Comparison of ENCODE assay signal across 20 cellular contexts in the genomic region with DNA sequence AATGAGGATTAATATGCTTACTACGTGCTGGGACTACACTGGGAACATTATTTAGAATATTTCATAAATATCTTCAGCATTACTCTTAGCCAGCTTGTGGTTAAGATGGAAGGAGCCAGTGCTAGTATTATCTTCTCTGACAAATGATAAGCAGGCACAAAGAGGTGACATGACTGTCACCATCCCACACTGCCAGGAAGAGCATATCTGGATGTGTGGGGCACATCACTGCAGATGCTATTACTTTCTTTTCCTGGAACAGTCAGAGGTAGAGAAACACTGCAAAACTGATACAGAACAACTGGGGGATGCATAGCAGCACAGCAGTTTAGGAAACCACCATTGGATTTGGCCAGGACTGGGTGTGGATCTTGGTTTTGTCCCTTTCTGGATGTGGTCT.
"Had no signal": no experiment of that assay in that cellular context is flagged by ENCODE, and none has a peak within 500 bp of the region (broad histone marks: within the 10 kb centered on the region; RNA-seq: fewer than 3 reads in every experiment).

No MANE protein-coding gene starts in this region.

- H2AFZ ChIP-seq: parathyroid adenoma had no signal

- H3K36me3 ChIP-seq: esophagus squamous epithelium, gastroesophageal sphincter, left ventricle myocardium inferior, prostate gland, right lobe of liver, transverse colon had no signal

- H3K27ac ChIP-seq: esophagus squamous epithelium, gastroesophageal sphincter, left ventricle myocardium inferior, parathyroid adenoma, right lobe of liver, testis, transverse colon had no signal

- ATAC-seq: effector memory CD8-positive, alpha-beta T cell; gastroesophageal sphincter; naive thymus-derived CD4-positive, alpha-beta T cell; right lobe of liver; stimulated activated naive B cell treated with anti-CD40 and anti-IgM and Interleukin-4, amounts not matched to agents 10 μg/mL and 1 μg/mL and 100 μg/mL, for 72 hours; stimulated activated naive CD8-positive, alpha-beta T cell treated with anti-CD3 and anti-CD28 coated beads, Interleukin-15, amount 100 ng/mL, for 72 hours had no signal

- H3K4me1 ChIP-seq: esophagus squamous epithelium, left ventricle myocardium inferior, parathyroid adenoma, prostate gland, right lobe of liver, transverse colon had no signal

- H3K9ac ChIP-seq: parathyroid adenoma had no signal

- H3K79me2 ChIP-seq: parathyroid adenoma had no signal

- DNase-seq: effector memory CD8-positive, alpha-beta T cell; esophagus squamous epithelium; foreskin fibroblast; glutamatergic neuron; immature natural killer cell; left cardiac atrium; left ventricle myocardium inferior; naive thymus-derived CD4-positive, alpha-beta T cell; nephron progenitor cell; right lobe of liver; stimulated activated CD4-positive, alpha-beta T cell treated with anti-CD3 and anti-CD28 coated beads, Interleukin-2, amount 100 ng/mL, for 24 hours; stimulated activated CD4-positive, alpha-beta T cell treated with anti-CD3 and anti-CD28 coated beads, Interleukin-4, amount 100 ng/mL, for 4 hours; stimulated activated naive B cell treated with anti-CD40 and anti-IgM and Interleukin-4, amounts not matched to agents 10 μg/mL and 1 μg/mL and 100 μg/mL, for 72 hours; stimulated activated naive CD8-positive, alpha-beta T cell treated with anti-CD3 and anti-CD28 coated beads, Interleukin-15, amount 100 ng/mL, for 72 hours; testis; transverse colon had no signal

- H3K4me3 ChIP-seq: esophagus squamous epithelium, gastroesophageal sphincter, left ventricle myocardium inferior, lung, prostate gland, right lobe of liver, testis, transverse colon had no signal

- H3K9me3 ChIP-seq: esophagus squamous epithelium, gastroesophageal sphincter, left ventricle myocardium inferior, prostate gland, right lobe of liver, testis, transverse colon had no signal

- H3K27me3 ChIP-seq: esophagus squamous epithelium, gastroesophageal sphincter, right lobe of liver, testis, transverse colon had no signal
